ENCODE assay signal across 21 cellular contexts in genomic region chr10:121374121-121374520, GRCh38.
"Had no signal": no experiment of that assay in that cellular context is flagged by ENCODE, and none has a peak within 500 bp of the region (broad histone marks: within the 10 kb centered on the region; RNA-seq: fewer than 3 reads in every experiment).

No MANE protein-coding gene starts in this region.

- FAIRE-seq: HepG2 had no signal

- H3K9me3 ChIP-seq: SK-N-SH had no signal

- ATAC-seq: HepG2, Panc1, PC-3 had no signal

- H3K9me2 ChIP-seq: SK-N-SH had no signal

- H3K4me2 ChIP-seq: SK-N-SH had no signal

- DNase-seq: IMR-90; Kasumi-1; KG1; NCI-H1092 treated with DMSO at 0.1 percent for 48 hours; NCI-H1436; NCI-H187; NCI-H2029; NCI-H2081 treated with DMSO at 0.1 percent for 48 hours; NCI-H2171 treated with DMSO at 0.1 percent for 48 hours; NCI-H345; NCI-H524; NCI-H526 treated with DMSO at 0.1 percent for 48 hours; NCI-H748 treated with DMSO at 0.1 percent for 48 hours; NK-92 treated with Interleukin-12 subunit alpha and Interleukin-12 subunit beta, amount 100 ng/mL, for 24 hours; PC-3; SHP77; SK-N-SH; SW 1271 had no signal

- H3K27ac ChIP-seq: RWPE1 had no signal

- H3K9ac ChIP-seq: SK-N-SH had no signal
